2 cellular contexts compared by ENCODE assay signal in the genomic region with DNA sequence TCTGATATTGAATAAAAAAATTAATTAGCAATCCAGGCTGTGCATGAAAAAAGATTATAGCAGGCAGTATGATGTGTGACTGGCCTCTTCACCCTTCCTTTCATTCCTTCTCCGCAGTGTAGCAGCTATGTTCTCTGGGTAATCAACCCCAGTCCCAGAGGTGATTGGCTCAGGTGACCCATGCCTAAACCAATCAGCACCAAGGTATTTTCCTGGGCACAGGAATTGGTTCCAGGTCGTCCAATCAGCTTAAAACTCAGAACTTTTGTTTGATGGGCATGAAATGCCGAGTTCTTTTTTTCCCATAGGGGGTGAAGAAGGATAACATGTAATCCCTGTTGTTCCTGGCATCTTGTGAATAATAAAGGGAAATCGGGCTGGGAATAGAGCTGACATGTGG.
TF ChIP-seq lines count a peak whose summit lies in the region.

No MANE protein-coding gene starts in this region.

TF ChIP-seq in SK-N-SH, 30 proteins besides CTCF, POLR2A, EP300 and RAD21 (continued from another document):
- TF ChIP-seq, protein P1, sequence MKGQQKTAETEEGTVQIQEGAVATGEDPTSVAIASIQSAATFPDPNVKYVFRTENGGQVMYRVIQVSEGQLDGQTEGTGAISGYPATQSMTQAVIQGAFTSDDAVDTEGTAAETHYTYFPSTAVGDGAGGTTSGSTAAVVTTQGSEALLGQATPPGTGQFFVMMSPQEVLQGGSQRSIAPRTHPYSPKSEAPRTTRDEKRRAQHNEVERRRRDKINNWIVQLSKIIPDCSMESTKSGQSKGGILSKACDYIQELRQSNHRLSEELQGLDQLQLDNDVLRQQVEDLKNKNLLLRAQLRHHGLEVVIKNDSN (IDR thresholded peaks at IDR 0.05; ENCODE audit: borderline replicate concordance, low read depth) = no peak
- TF ChIP-seq NRF1 (IDR thresholded peaks at IDR 0.05; ENCODE audit: low read depth, low read length) = no peak
- no peak for TF ChIP-seq CHD2 (IDR thresholded peaks at IDR 0.05; ENCODE audit: low read length, partially characterized antibody)
- no peak for TF ChIP-seq MXI1 (IDR thresholded peaks at IDR 0.05; ENCODE audit: low read depth, low read length)
- TF ChIP-seq, protein P2, sequence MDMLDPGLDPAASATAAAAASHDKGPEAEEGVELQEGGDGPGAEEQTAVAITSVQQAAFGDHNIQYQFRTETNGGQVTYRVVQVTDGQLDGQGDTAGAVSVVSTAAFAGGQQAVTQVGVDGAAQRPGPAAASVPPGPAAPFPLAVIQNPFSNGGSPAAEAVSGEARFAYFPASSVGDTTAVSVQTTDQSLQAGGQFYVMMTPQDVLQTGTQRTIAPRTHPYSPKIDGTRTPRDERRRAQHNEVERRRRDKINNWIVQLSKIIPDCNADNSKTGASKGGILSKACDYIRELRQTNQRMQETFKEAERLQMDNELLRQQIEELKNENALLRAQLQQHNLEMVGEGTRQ (IDR thresholded peaks at IDR 0.05; ENCODE audit: borderline replicate concordance, low read depth, low read length) = no peak
- no peak for TF ChIP-seq TAF1 (IDR thresholded peaks at IDR 0.05; ENCODE audit: borderline replicate concordance, low read depth, low read length)
- TF ChIP-seq, protein P3, sequence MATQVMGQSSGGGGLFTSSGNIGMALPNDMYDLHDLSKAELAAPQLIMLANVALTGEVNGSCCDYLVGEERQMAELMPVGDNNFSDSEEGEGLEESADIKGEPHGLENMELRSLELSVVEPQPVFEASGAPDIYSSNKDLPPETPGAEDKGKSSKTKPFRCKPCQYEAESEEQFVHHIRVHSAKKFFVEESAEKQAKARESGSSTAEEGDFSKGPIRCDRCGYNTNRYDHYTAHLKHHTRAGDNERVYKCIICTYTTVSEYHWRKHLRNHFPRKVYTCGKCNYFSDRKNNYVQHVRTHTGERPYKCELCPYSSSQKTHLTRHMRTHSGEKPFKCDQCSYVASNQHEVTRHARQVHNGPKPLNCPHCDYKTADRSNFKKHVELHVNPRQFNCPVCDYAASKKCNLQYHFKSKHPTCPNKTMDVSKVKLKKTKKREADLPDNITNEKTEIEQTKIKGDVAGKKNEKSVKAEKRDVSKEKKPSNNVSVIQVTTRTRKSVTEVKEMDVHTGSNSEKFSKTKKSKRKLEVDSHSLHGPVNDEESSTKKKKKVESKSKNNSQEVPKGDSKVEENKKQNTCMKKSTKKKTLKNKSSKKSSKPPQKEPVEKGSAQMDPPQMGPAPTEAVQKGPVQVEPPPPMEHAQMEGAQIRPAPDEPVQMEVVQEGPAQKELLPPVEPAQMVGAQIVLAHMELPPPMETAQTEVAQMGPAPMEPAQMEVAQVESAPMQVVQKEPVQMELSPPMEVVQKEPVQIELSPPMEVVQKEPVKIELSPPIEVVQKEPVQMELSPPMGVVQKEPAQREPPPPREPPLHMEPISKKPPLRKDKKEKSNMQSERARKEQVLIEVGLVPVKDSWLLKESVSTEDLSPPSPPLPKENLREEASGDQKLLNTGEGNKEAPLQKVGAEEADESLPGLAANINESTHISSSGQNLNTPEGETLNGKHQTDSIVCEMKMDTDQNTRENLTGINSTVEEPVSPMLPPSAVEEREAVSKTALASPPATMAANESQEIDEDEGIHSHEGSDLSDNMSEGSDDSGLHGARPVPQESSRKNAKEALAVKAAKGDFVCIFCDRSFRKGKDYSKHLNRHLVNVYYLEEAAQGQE (IDR thresholded peaks at IDR 0.05; ENCODE audit: low read depth, low read length) = no peak
- TF ChIP-seq SIN3A (IDR thresholded peaks at IDR 0.05; ENCODE audit: borderline replicate concordance, low read depth, low read length) = no peak
- TF ChIP-seq, protein P4, sequence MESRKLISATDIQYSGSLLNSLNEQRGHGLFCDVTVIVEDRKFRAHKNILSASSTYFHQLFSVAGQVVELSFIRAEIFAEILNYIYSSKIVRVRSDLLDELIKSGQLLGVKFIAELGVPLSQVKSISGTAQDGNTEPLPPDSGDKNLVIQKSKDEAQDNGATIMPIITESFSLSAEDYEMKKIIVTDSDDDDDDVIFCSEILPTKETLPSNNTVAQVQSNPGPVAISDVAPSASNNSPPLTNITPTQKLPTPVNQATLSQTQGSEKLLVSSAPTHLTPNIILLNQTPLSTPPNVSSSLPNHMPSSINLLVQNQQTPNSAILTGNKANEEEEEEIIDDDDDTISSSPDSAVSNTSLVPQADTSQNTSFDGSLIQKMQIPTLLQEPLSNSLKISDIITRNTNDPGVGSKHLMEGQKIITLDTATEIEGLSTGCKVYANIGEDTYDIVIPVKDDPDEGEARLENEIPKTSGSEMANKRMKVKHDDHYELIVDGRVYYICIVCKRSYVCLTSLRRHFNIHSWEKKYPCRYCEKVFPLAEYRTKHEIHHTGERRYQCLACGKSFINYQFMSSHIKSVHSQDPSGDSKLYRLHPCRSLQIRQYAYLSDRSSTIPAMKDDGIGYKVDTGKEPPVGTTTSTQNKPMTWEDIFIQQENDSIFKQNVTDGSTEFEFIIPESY (IDR thresholded peaks at IDR 0.05; ENCODE audit: borderline replicate concordance, low read depth) = no peak
- TF ChIP-seq ELF1 (IDR thresholded peaks at IDR 0.05) = no peak
- TF ChIP-seq, protein P5, sequence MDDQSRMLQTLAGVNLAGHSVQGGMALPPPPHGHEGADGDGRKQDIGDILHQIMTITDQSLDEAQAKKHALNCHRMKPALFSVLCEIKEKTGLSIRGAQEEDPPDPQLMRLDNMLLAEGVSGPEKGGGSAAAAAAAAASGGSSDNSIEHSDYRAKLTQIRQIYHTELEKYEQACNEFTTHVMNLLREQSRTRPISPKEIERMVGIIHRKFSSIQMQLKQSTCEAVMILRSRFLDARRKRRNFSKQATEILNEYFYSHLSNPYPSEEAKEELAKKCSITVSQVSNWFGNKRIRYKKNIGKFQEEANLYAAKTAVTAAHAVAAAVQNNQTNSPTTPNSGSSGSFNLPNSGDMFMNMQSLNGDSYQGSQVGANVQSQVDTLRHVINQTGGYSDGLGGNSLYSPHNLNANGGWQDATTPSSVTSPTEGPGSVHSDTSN (IDR thresholded peaks at IDR 0.05) = no peak

TF ChIP-seq in SK-N-SH treated with all-trans-retinoic acid at 6 μM for 48 hours, 23 proteins besides CTCF, POLR2A, EP300 and RAD21 (continued from another document):
- TF ChIP-seq ZNF565 (CRISPR knock-in tag; conservative IDR thresholded peaks at IDR 0.05; ENCODE audit: low read depth) (no peak), RARB (CRISPR knock-in tag; IDR thresholded peaks at IDR 0.05) (no peak), TCF4 (CRISPR knock-in tag; IDR thresholded peaks at IDR 0.05; ENCODE audit: borderline replicate concordance) (no peak), PPARA (CRISPR knock-in tag; IDR thresholded peaks at IDR 0.05; ENCODE audit: borderline replicate concordance) (no peak)
- TF ChIP-seq, protein P6, sequence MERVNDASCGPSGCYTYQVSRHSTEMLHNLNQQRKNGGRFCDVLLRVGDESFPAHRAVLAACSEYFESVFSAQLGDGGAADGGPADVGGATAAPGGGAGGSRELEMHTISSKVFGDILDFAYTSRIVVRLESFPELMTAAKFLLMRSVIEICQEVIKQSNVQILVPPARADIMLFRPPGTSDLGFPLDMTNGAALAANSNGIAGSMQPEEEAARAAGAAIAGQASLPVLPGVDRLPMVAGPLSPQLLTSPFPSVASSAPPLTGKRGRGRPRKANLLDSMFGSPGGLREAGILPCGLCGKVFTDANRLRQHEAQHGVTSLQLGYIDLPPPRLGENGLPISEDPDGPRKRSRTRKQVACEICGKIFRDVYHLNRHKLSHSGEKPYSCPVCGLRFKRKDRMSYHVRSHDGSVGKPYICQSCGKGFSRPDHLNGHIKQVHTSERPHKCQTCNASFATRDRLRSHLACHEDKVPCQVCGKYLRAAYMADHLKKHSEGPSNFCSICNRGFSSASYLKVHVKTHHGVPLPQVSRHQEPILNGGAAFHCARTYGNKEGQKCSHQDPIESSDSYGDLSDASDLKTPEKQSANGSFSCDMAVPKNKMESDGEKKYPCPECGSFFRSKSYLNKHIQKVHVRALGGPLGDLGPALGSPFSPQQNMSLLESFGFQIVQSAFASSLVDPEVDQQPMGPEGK (CRISPR knock-in tag; IDR thresholded peaks at IDR 0.05; ENCODE audit: borderline replicate concordance) = no peak
TF ChIP-seq in SK-N-SH treated with all-trans-retinoic acid at 6 μM for 48 hours: peak in this region for 0.
